Comparison of ENCODE assay signal across 1 cellular context in the genomic region with DNA sequence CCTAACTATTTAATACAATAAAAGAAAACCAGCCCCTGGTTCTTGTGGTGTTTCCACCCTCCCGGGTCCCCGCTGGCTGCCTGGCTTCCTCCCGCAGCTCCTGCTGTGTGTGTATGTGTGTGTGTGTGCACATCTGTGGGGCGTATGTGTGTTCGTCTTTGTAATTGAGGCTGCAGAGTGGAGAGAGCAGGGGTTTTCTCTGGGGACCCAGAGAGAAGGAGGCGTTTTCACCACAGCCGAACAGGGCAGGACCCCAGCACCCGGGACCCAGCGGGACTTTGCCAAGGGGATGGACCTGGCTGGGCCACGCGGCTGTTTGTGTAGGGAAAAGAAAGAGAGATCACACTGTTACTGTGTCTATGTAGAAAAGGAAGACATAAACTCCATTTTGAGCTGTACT.
TF ChIP-seq lines count a peak whose summit lies in the region.

No MANE protein-coding gene starts in this region.

TF ChIP-seq in H1, 55 proteins besides CTCF, POLR2A, EP300 and RAD21:
- no peak for TF ChIP-seq TEAD4 (IDR thresholded peaks at IDR 0.05; ENCODE audit: low read depth, low read length)
- no peak for TF ChIP-seq SIX5 (IDR thresholded peaks at IDR 0.05; ENCODE audit: low read depth, low read length)
- TF ChIP-seq SIRT6 (IDR thresholded peaks at IDR 0.05; ENCODE audit: low read length) = no peak
- no peak for TF ChIP-seq SP2 (IDR thresholded peaks at IDR 0.05; ENCODE audit: low read length)
- no peak for TF ChIP-seq KDM5A (IDR thresholded peaks at IDR 0.05; ENCODE audit: low read length)
- no peak for TF ChIP-seq TAF1 (IDR thresholded peaks at IDR 0.05; ENCODE audit: low read depth, low read length)
- TF ChIP-seq HDAC6 (IDR thresholded peaks at IDR 0.05; ENCODE audit: low read depth, low read length) = no peak
- no peak for TF ChIP-seq CBX8 (IDR thresholded peaks at IDR 0.05; ENCODE audit: borderline replicate concordance, low read depth, low read length)
- no peak for TF ChIP-seq TAF7 (optimal IDR thresholded peaks at IDR 0.05; ENCODE audit: borderline replicate concordance, low read depth, low read length)
- TF ChIP-seq FOSL1 (IDR thresholded peaks at IDR 0.05; ENCODE audit: insufficient read depth, low read depth, low read length) = no peak
- TF ChIP-seq SRF (IDR thresholded peaks at IDR 0.05; ENCODE audit: low read depth, low read length) = no peak
- no peak for TF ChIP-seq SIN3A (conservative IDR thresholded peaks at IDR 0.05 in 1 of 2, IDR thresholded peaks at IDR 0.05 in 1 of 2; ENCODE audit: low read depth in 1 of 2, low read length in 2 of 2)
- no peak for TF ChIP-seq ZNF274 (IDR thresholded peaks at IDR 0.05; ENCODE audit: borderline replicate concordance, extremely low read depth, low read length)
- TF ChIP-seq, protein P1, sequence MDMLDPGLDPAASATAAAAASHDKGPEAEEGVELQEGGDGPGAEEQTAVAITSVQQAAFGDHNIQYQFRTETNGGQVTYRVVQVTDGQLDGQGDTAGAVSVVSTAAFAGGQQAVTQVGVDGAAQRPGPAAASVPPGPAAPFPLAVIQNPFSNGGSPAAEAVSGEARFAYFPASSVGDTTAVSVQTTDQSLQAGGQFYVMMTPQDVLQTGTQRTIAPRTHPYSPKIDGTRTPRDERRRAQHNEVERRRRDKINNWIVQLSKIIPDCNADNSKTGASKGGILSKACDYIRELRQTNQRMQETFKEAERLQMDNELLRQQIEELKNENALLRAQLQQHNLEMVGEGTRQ (IDR thresholded peaks at IDR 0.05; ENCODE audit: low read length) = no peak
- TF ChIP-seq, protein P2, sequence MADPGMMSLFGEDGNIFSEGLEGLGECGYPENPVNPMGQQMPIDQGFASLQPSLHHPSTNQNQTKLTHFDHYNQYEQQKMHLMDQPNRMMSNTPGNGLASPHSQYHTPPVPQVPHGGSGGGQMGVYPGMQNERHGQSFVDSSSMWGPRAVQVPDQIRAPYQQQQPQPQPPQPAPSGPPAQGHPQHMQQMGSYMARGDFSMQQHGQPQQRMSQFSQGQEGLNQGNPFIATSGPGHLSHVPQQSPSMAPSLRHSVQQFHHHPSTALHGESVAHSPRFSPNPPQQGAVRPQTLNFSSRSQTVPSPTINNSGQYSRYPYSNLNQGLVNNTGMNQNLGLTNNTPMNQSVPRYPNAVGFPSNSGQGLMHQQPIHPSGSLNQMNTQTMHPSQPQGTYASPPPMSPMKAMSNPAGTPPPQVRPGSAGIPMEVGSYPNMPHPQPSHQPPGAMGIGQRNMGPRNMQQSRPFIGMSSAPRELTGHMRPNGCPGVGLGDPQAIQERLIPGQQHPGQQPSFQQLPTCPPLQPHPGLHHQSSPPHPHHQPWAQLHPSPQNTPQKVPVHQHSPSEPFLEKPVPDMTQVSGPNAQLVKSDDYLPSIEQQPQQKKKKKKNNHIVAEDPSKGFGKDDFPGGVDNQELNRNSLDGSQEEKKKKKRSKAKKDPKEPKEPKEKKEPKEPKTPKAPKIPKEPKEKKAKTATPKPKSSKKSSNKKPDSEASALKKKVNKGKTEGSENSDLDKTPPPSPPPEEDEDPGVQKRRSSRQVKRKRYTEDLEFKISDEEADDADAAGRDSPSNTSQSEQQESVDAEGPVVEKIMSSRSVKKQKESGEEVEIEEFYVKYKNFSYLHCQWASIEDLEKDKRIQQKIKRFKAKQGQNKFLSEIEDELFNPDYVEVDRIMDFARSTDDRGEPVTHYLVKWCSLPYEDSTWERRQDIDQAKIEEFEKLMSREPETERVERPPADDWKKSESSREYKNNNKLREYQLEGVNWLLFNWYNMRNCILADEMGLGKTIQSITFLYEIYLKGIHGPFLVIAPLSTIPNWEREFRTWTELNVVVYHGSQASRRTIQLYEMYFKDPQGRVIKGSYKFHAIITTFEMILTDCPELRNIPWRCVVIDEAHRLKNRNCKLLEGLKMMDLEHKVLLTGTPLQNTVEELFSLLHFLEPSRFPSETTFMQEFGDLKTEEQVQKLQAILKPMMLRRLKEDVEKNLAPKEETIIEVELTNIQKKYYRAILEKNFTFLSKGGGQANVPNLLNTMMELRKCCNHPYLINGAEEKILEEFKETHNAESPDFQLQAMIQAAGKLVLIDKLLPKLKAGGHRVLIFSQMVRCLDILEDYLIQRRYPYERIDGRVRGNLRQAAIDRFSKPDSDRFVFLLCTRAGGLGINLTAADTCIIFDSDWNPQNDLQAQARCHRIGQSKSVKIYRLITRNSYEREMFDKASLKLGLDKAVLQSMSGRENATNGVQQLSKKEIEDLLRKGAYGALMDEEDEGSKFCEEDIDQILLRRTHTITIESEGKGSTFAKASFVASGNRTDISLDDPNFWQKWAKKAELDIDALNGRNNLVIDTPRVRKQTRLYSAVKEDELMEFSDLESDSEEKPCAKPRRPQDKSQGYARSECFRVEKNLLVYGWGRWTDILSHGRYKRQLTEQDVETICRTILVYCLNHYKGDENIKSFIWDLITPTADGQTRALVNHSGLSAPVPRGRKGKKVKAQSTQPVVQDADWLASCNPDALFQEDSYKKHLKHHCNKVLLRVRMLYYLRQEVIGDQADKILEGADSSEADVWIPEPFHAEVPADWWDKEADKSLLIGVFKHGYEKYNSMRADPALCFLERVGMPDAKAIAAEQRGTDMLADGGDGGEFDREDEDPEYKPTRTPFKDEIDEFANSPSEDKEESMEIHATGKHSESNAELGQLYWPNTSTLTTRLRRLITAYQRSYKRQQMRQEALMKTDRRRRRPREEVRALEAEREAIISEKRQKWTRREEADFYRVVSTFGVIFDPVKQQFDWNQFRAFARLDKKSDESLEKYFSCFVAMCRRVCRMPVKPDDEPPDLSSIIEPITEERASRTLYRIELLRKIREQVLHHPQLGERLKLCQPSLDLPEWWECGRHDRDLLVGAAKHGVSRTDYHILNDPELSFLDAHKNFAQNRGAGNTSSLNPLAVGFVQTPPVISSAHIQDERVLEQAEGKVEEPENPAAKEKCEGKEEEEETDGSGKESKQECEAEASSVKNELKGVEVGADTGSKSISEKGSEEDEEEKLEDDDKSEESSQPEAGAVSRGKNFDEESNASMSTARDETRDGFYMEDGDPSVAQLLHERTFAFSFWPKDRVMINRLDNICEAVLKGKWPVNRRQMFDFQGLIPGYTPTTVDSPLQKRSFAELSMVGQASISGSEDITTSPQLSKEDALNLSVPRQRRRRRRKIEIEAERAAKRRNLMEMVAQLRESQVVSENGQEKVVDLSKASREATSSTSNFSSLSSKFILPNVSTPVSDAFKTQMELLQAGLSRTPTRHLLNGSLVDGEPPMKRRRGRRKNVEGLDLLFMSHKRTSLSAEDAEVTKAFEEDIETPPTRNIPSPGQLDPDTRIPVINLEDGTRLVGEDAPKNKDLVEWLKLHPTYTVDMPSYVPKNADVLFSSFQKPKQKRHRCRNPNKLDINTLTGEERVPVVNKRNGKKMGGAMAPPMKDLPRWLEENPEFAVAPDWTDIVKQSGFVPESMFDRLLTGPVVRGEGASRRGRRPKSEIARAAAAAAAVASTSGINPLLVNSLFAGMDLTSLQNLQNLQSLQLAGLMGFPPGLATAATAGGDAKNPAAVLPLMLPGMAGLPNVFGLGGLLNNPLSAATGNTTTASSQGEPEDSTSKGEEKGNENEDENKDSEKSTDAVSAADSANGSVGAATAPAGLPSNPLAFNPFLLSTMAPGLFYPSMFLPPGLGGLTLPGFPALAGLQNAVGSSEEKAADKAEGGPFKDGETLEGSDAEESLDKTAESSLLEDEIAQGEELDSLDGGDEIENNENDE (IDR thresholded peaks at IDR 0.05; ENCODE audit: insufficient replicate concordance, low read length) = no peak
